12 cellular contexts compared by ENCODE assay signal in genomic region chr13:32036762-32037161, GRCh38. TPM values are rescaled to one million over a fixed set of nuclear protein-coding genes. Genes with fewer than 3 reads are reported as not detected.
DNase-seq lines count a peak whose midpoint lies in the region; ATAC-seq, FAIRE-seq and TF ChIP-seq lines count a peak whose summit lies in the region.
"Had no signal": no experiment of that assay in that cellular context is flagged by ENCODE, and none has a peak within 500 bp of the region (broad histone marks: within the 10 kb centered on the region; RNA-seq: fewer than 3 reads in every experiment).

No MANE protein-coding gene starts in this region.

- H3K9me3 ChIP-seq in heart left ventricle = no peaks in the 10 kb centered on the region
- H3K9me3 ChIP-seq in OCI-LY7 (ENCODE audit: low read length) = no peaks in the 10 kb centered on the region
- H3K9me3 ChIP-seq in HepG2 (ENCODE audit: low read length) = no peaks in the 10 kb centered on the region
- H3K9me3 ChIP-seq in tibial artery = no peaks in the 10 kb centered on the region

- no peak for TF ChIP-seq POLR2A in heart left ventricle (IDR thresholded peaks at IDR 0.05)
- TF ChIP-seq POLR2A in HepG2 (IDR thresholded peaks at IDR 0.05; ENCODE audit: insufficient read depth in 1 of 2, low read depth in 2 of 2, low read length in 2 of 2) = no peak

- H3K27ac ChIP-seq in heart left ventricle (peak overlapping the region in 4 of 12 donors; percentile 4 to 50 (median 26)), OCI-LY7 (ENCODE audit: low read depth, low read length, poor library complexity, severe bottlenecking) (no peak overlapping the region), HepG2 (ENCODE audit: extremely low read length, insufficient read depth, low read length) (peak overlapping the region; percentile 28), tibial artery (peak overlapping the region; percentile 36 to 55)

- intact Hi-C loops in heart left ventricle (cut with DNase I) (loop anchor here in 2 of 10 donors (10.0 kb wide), 2 partner anchors 118 to 128 kb away; no protein-coding TSS in a partner anchor), Right ventricle myocardium inferior (cut with DNase I) (no loop called here), OCI-LY7 (cut with micrococcal nuclease; ENCODE audit: unreplicated experiment) (loop anchor here (10.0 kb wide), 1 partner anchor 1508 kb away; no protein-coding TSS in a partner anchor), HepG2 (cut with micrococcal nuclease; ENCODE audit: unreplicated experiment) (no loop called here), tibial artery (cut with DNase I; ENCODE audit: low total_unique reads) (loop anchor here (10.0 kb wide), 1 partner anchor 78 kb away; no protein-coding TSS in a partner anchor)

- H2AFZ ChIP-seq in OCI-LY7 (ENCODE audit: low read length) (no peak overlapping the region), HepG2 (ENCODE audit: low read length) (no peak overlapping the region)

- H3K79me2 ChIP-seq in OCI-LY7 (ENCODE audit: insufficient read depth, low read depth, low read length) = no peaks in the 10 kb centered on the region
- peaks cover 42% of the 10 kb centered on the region for H3K79me2 ChIP-seq in HepG2 (ENCODE audit: insufficient read depth, low read length)

- no peak for TF ChIP-seq RAD21 in HepG2 (CRISPR knock-in tag; IDR thresholded peaks at IDR 0.05)

- H3K4me2 ChIP-seq in OCI-LY7 (ENCODE audit: low read length) (peak overlapping the region; percentile 24; the same call in 1 of the 2 replicates), HepG2 (ENCODE audit: low read depth, low read length) (peak overlapping the region; percentile 64)

- TF ChIP-seq CTCF in heart left ventricle (IDR thresholded peaks at IDR 0.05) = no peak
- no peak for TF ChIP-seq CTCF in OCI-LY7 (conservative IDR thresholded peaks at IDR 0.05; ENCODE audit: low read length)
- no peak for TF ChIP-seq CTCF in HepG2 (CRISPR knock-in tag; IDR thresholded peaks at IDR 0.05)
- no peak for TF ChIP-seq CTCF in tibial artery (IDR thresholded peaks at IDR 0.05)

- H3K9ac ChIP-seq in HepG2 (ENCODE audit: insufficient read depth, low read depth, low read length) = peak overlapping the region; percentile 11

- FAIRE-seq in HepG2 (lab: Jason Lieb, UNC) (no peak), HTR-8/SVneo (lab: Jason Lieb, UNC) (no peak)

- H3K27me3 ChIP-seq in heart left ventricle (no peaks in the 10 kb centered on the region), HepG2 (ENCODE audit: control insufficient read depth in 1 of 2, insufficient read depth in 2 of 2, low read length in 2 of 2) (no peaks in the 10 kb centered on the region), tibial artery (no peaks in the 10 kb centered on the region)

- POLR2A ChIA-PET in OCI-LY7 (lab: Charles Lee) = interaction anchor here (2.1 kb wide), 1 partner anchor 9 kb away, joined by 6 read pairs; no protein-coding TSS in a partner anchor
- POLR2A ChIA-PET in HepG2 (lab: Yijun Ruan, JAX) = interaction anchor here (1.2 kb wide), 1 partner anchor 11 kb away, joined by 3 read pairs; no protein-coding TSS in a partner anchor

- 0 out of 4 replicates have a peak, but pooled peaks of 1 of the 2 experiments have one; percentile 10 for TF ChIP-seq EP300 in HepG2 (IDR thresholded peaks at IDR 0.05; ENCODE audit: low read depth in 2 of 2, low read length in 2 of 2)
- TF ChIP-seq EP300 in HepG2 (CRISPR knock-in tag; IDR thresholded peaks at IDR 0.05; ENCODE audit: borderline replicate concordance) = no peak

- ATAC-seq in heart left ventricle (peak; percentile 26 to 45 (median 28)), Right ventricle myocardium inferior (no peak), HepG2 (no peak), GM19455 (IDR thresholded peaks at IDR 0.05; ENCODE audit: unreplicated experiment) (no peak)

- in situ Hi-C loops in HepG2 (cut with HindIII; ENCODE audit: extremely low pct_ligation_motif_present, low pct_unique_long_range_greater_than_20kb) = loop anchor here (25.0 kb wide), 2 partner anchors 101 to 401 kb away; partner anchors contain the start of gene N4BP2L1

- 46 to 50% (median 48%) methylated on average over 2 of the region's 2 CpGs for WGBS in heart left ventricle, 4 donors
- WGBS in HepG2 (ENCODE audit: low lambda C conversion rate) = 20% methylated on average over 2 of the region's 2 CpGs

- H4K20me1 ChIP-seq in OCI-LY7 (ENCODE audit: insufficient read depth, low read length) = no peaks in the 10 kb centered on the region
- no peaks in the 10 kb centered on the region for H4K20me1 ChIP-seq in HepG2 (ENCODE audit: insufficient read depth, low read length)

- BruUV-seq in OCI-LY7 (replicated peaks; lab: Mats Ljungman, UMichigan) (no TSS peak), HepG2 (replicated peaks; lab: Mats Ljungman, UMichigan) (no TSS peak)

- no peak for DNase-seq in heart left ventricle
- DNase-seq in Right ventricle myocardium inferior (ENCODE audit: missing footprints) = no peak
- no peak for DNase-seq in OCI-LY7 (ENCODE audit: low spot score)
- DNase-seq in HepG2 (ENCODE audit: low spot score) = no peak
- DNase-seq in tibial artery = no peak
- no peak for DNase-seq in hippocampal formation (lab: John Stamatoyannopoulos, UW)
- DNase-seq in HTR-8/SVneo (ENCODE audit: insufficient read length, low spot score) = no peak
- DNase-seq: activated CD4-positive, CD25-positive, alpha-beta regulatory T cell; Calu3; hypothalamus; substantia nigra had no signal

- CTCF ChIA-PET in OCI-LY7 (lab: Charles Lee; ENCODE audit: unreplicated experiment) (no interaction called here), HepG2 (lab: Yijun Ruan, JAX; ENCODE audit: low intra/inter-chr PET ratio, low total read pairs) (no interaction called here)

- H3K4me3 ChIP-seq in heart left ventricle (peak overlapping the region in 2 of 12 donors; percentile 27 to 34), OCI-LY7 (ENCODE audit: low read depth, low read length, poor library complexity, severe bottlenecking) (no peak overlapping the region), HepG2 (replicated peaks in 1 of 3; ENCODE audit: insufficient read depth in 1 of 3, low read depth in 2 of 3, low read length in 3 of 3) (peak overlapping the region in 1 of 3 experiments; percentile 4; a peak in 3 of 6 replicates), tibial artery (peak overlapping the region; percentile 25 to 26)

- peaks cover 0 to 51% (median 24%) of the 10 kb centered on the region in 12 donors for H3K4me1 ChIP-seq in heart left ventricle
- H3K4me1 ChIP-seq in OCI-LY7 (ENCODE audit: insufficient read depth, low read length, poor library complexity, severe bottlenecking) = peaks cover 3% of the 10 kb centered on the region
- H3K4me1 ChIP-seq in HepG2 (ENCODE audit: insufficient read depth, low read length) = peaks cover 97% of the 10 kb centered on the region
- peaks cover 0 to 94% (median 30%) of the 10 kb centered on the region in 4 donors for H3K4me1 ChIP-seq in tibial artery

- H3K9me2 ChIP-seq in OCI-LY7 (ENCODE audit: insufficient read depth, low read length) = no peaks in the 10 kb centered on the region

- H3K36me3 ChIP-seq in heart left ventricle = peaks cover 0 to 20% (median 0%) of the 10 kb centered on the region in 9 donors
- no peaks in the 10 kb centered on the region for H3K36me3 ChIP-seq in OCI-LY7 (ENCODE audit: insufficient read depth, low read length)
- peaks cover 4 to 5% of the 10 kb centered on the region in 2 experiments; a peak in 4 of 5 replicates for H3K36me3 ChIP-seq in HepG2 (replicated peaks in 1 of 2; ENCODE audit: control insufficient read depth in 1 of 2, insufficient read depth in 2 of 2, low read length in 2 of 2)
- no peaks in the 10 kb centered on the region for H3K36me3 ChIP-seq in tibial artery

TF ChIP-seq in HepG2, 621 proteins besides CTCF, POLR2A, EP300 and RAD21 (continues in another document):
- TF ChIP-seq ZMYM4 (CRISPR knock-in tag; IDR thresholded peaks at IDR 0.05) (peak; percentile 25; the same call in 1 of the 2 replicates), MXD4 (CRISPR knock-in tag; IDR thresholded peaks at IDR 0.05) (no peak)

RNA-seq across cellular contexts. Expression of gene FRY, which starts 5.2 kb away (rescaled TPM):
- total RNA-seq in heart left ventricle (100 to 1,000 TPM; 108 to 237 (median 168) TPM), Right ventricle myocardium inferior (146 TPM), OCI-LY7 (2022) (6.2 and 7.0 TPM in 2 replicates), HepG2 (2016; rRNA removed; fragmentation: Illumina TruSeq; extraction: Trizol) (8.2 and 14.8 TPM in 2 replicates)
- polyA plus RNA-seq in heart left ventricle (10 to 100 TPM; 21.6 to 43.7 TPM), HepG2 (2011; rRNA removed) (13.1 and 14.6 TPM in 2 replicates)
- total RNA-seq in OCI-LY7 (2014; rRNA removed; shearing (Covaris generic)) = 3.0 and 7.1 TPM in 2 replicates
- total RNA-seq in HepG2 (2016; cell fraction: cytosol; rRNA removed; fragmentation: Illumina TruSeq; extraction: Trizol; ENCODE audit: low read depth) = 0.79 and 2.0 TPM in 2 replicates
- total RNA-seq in HepG2 (2016; cell fraction: insoluble cytoplasmic fraction; rRNA removed; fragmentation: Illumina TruSeq; extraction: Trizol) = 8.5 and 12.8 TPM in 2 replicates
- 3.9 and 4.5 TPM in 2 replicates for total RNA-seq in HepG2 (2016; cell fraction: membrane; rRNA removed; fragmentation: Illumina TruSeq; extraction: Trizol)
- total RNA-seq in HepG2 (2016; cell fraction: nucleus; rRNA removed; fragmentation: Illumina TruSeq; extraction: Trizol) = 17.8 and 23.0 TPM in 2 replicates
- 9.9 and 10.4 TPM in 2 replicates for polyA plus RNA-seq in HepG2 (2011; cell fraction: cytosol; rRNA removed)
- 29.4 and 34.8 TPM in 2 replicates for polyA plus RNA-seq in HepG2 (2011; cell fraction: nucleus; rRNA removed)
- polyA plus RNA-seq in HepG2 (2012) = 9.7 and 12.6 TPM in 2 replicates
- 0.15 and 0.58 TPM in 2 replicates for polyA plus RNA-seq in HepG2 (2016; cell fraction: cytosol; fragmentation: Illumina TruSeq; extraction: Trizol; ENCODE audit: low read depth)
- 5.1 and 9.9 TPM in 2 replicates for polyA plus RNA-seq in HepG2 (2016; cell fraction: insoluble cytoplasmic fraction; fragmentation: Illumina TruSeq; extraction: Trizol; ENCODE audit: low read depth)
- 0.74 and 1.2 TPM in 2 replicates for polyA plus RNA-seq in HepG2 (2016; cell fraction: membrane; fragmentation: Illumina TruSeq; extraction: Trizol; ENCODE audit: low read depth)
- 12.9 and 13.2 TPM in 2 replicates for polyA plus RNA-seq in HepG2 (2016; cell fraction: nucleus; fragmentation: Illumina TruSeq; extraction: Trizol; ENCODE audit: insufficient read depth, low read depth)
- polyA minus RNA-seq in HepG2 (2011; rRNA and poly(A)+ RNA removed; ENCODE audit: low replicate concordance) = 0.94 and 34.8 TPM in 2 replicates
- 19.9 and 22.5 TPM in 2 replicates for polyA minus RNA-seq in HepG2 (2011; cell fraction: cytosol; rRNA and poly(A)+ RNA removed)
- 96.2 and 115 TPM in 2 replicates for polyA minus RNA-seq in HepG2 (2011; cell fraction: nucleus; rRNA and poly(A)+ RNA removed)

Comparison
In these comparisons a context has a peak if more than half of its experiments do, and no peak if none do; other contexts are left out.
1. ATAC-seq: peak in heart left ventricle (4 of 4); none in Right ventricle myocardium inferior (single experiment), HepG2 (single experiment) and GM19455 (single experiment).
2. intact Hi-C loops: an anchor here in OCI-LY7 (10.0 kb wide) and tibial artery (10.0 kb wide); none called in Right ventricle myocardium inferior and HepG2.